8 cellular contexts compared by ENCODE assay signal in the genomic region with DNA sequence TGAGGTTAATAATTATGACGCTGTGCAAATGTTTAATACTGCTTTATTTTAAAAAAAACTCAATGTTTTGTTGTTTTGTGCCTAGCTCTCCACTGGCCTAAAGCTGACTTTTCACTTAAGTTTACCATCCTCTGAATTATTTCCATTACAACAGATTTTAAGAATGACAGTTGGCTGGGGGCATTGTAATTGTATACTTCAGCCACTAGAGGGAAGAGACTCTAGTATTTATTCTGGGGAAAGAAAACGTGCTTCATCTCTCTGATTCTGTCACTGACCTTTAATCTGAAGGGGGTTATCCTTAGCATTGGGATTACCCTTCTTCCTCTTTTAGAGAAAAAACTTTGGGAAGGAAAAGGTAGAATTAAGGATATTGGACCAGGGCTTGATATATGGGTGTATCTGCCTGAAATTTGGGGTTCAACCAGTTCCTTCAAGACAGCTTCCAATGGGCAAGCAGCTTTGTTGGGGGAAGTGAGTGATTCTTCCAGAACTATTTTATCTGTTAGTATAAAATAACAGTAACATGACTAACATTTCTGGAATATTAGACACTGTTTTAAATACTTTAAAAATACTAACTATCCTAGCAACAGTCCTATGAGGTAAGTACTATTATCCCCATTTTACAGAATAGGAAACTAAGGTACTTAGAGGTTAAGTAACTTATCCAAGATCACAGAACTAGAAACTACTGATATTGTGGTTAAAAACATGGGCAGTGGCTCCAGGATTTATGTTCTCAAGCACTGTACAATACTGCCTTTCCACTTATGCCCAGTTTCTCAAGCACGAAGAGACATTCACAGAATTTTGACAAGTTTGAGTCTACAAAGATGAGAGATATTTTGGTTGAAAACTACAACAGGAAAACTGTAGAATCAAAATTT.
A peak's percentile ranks its signal among the peaks of the same experiment; 100 is the strongest.
DNase-seq lines count a peak whose midpoint lies in the region; ATAC-seq and TF ChIP-seq lines count a peak whose summit lies in the region.

No MANE protein-coding gene starts in this region.

- peak overlapping the region; percentile 1 for H3K27ac Mint-ChIP-seq in activated naive CD4-positive, alpha-beta T cell treated with anti-CD3 and anti-CD28 coated beads, Interleukin-2, amount 50 U/mL, for 24 hours

- no peak overlapping the region for H3K4me3 Mint-ChIP-seq in activated naive CD4-positive, alpha-beta T cell treated with anti-CD3 and anti-CD28 coated beads, Interleukin-2, amount 50 U/mL, for 24 hours

- H3K4me1 Mint-ChIP-seq in activated naive CD4-positive, alpha-beta T cell treated with anti-CD3 and anti-CD28 coated beads, Interleukin-2, amount 50 U/mL, for 24 hours, result peaks cover 6% of the 10 kb centered on the region

- H3K27ac ChIP-seq in osteoblast (ENCODE audit: low read depth, low read length), result no peak overlapping the region

- H3K27me3 Mint-ChIP-seq in activated naive CD4-positive, alpha-beta T cell treated with anti-CD3 and anti-CD28 coated beads, Interleukin-2, amount 50 U/mL, for 24 hours, result no peaks in the 10 kb centered on the region

- no peaks in the 10 kb centered on the region for H3K36me3 ChIP-seq in osteoblast (ENCODE audit: insufficient read depth, low read length)

- H3K4me2 ChIP-seq in osteoblast (ENCODE audit: insufficient read depth, low read length), result no peak overlapping the region

- no peak for DNase-seq in activated naive CD4-positive, alpha-beta T cell treated with Interleukin-2 at 50 U/mL for 16 hours
- peak; percentile 33 to 36 for DNase-seq in SHP77 (lab: John Stamatoyannopoulos, UW)
- no peak for DNase-seq in osteoblast (ENCODE audit: insufficient read length, low spot score, missing footprints)
- DNase-seq in amniotic stem cell (lab: John Stamatoyannopoulos, UW), result no peak

- no peaks in the 10 kb centered on the region for H3K79me2 ChIP-seq in osteoblast (ENCODE audit: insufficient read depth, low read length)

- no peaks in the 10 kb centered on the region for H3K9me3 Mint-ChIP-seq in activated naive CD4-positive, alpha-beta T cell treated with anti-CD3 and anti-CD28 coated beads, Interleukin-2, amount 50 U/mL, for 24 hours

- H3K4me1 ChIP-seq in osteoblast (ENCODE audit: insufficient read depth, low read length), result peaks cover 10% of the 10 kb centered on the region

- H3K27me3 ChIP-seq in osteoblast (ENCODE audit: insufficient read depth, low read length), result no peaks in the 10 kb centered on the region

- H3K4me3 ChIP-seq in osteoblast (ENCODE audit: insufficient read depth, low read length), result no peak overlapping the region

- TF ChIP-seq CTCF in osteoblast (IDR thresholded peaks at IDR 0.05; ENCODE audit: extremely low read depth, low read depth, low read length), result peak; percentile 78

- H2AFZ ChIP-seq in osteoblast (ENCODE audit: low read length), result no peak overlapping the region

- no peaks in the 10 kb centered on the region for H4K20me1 ChIP-seq in osteoblast (ENCODE audit: insufficient read depth, low read length)

- no peaks in the 10 kb centered on the region for H3K9me3 ChIP-seq in osteoblast (ENCODE audit: low read depth, low read length)

- H3K36me3 Mint-ChIP-seq in activated naive CD4-positive, alpha-beta T cell treated with anti-CD3 and anti-CD28 coated beads, Interleukin-2, amount 50 U/mL, for 24 hours, result no peaks in the 10 kb centered on the region

- ATAC-seq in HG03175 (IDR thresholded peaks at IDR 0.05; ENCODE audit: unreplicated experiment), result peak; percentile 86
- peak; percentile 29 for ATAC-seq in esophagus mucosa
- no peak for ATAC-seq in HG02610 (IDR thresholded peaks at IDR 0.05; ENCODE audit: unreplicated experiment)

Comparison
In these comparisons a context has a peak if more than half of its experiments do, and no peak if none do; other contexts are left out.
1. DNase-seq: peak in SHP77 (2 of 2); none in activated naive CD4-positive, alpha-beta T cell treated with Interleukin-2 at 50 U/mL for 16 hours (single experiment), osteoblast (single experiment) and amniotic stem cell (single experiment).